In the genomic region with DNA sequence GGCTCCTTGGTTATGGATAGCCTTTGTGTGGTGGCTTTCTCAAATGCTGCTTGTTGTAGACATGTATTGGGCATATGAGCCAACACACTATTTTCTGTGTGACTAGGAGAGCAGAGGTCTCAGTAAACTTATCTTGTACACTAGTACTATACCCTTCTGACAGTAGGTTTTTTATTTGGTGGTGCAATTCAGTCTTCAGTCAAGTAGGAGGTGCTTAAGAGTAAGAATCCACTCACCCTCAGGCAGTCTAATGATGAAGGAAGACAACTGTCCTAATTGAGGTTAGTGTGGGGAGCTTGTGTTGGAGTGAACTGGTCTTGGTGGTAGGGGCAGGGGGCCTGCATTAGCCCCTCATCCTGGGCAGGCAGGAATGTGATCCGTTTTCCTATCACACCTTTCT, we compare ENCODE assay signal across 7 cellular contexts.
"Had no signal": no experiment of that assay in that cellular context is flagged by ENCODE, and none has a peak within 500 bp of the region (broad histone marks: within the 10 kb centered on the region; RNA-seq: fewer than 3 reads in every experiment).

No MANE protein-coding gene starts in this region.

- H3K9ac ChIP-seq: GM23248, KMS-11 had no signal

- H2AFZ ChIP-seq: GM23248 had no signal

- H3K4me2 ChIP-seq: KMS-11 had no signal

- H3K4me3 ChIP-seq: GM23248 had no signal

- ATAC-seq: HepG2 had no signal

- DNase-seq: GM23248, H9, HCEC 1CT, KBM-7 had no signal

- H3K27ac ChIP-seq: GM23248, HL-60, KMS-11 had no signal
